Comparison of ENCODE assay signal across 9 cellular contexts in genomic region chr9:35611230-35611797, GRCh38. TPM values are rescaled to one million over a fixed set of nuclear protein-coding genes. Genes with fewer than 3 reads are reported as not detected.
A peak's percentile ranks its signal among the peaks of the same experiment; 100 is the strongest.
DNase-seq lines count a peak whose midpoint lies in the region; ATAC-seq and TF ChIP-seq lines count a peak whose summit lies in the region.
"Had no signal": no experiment of that assay in that cellular context is flagged by ENCODE, and none has a peak within 500 bp of the region (broad histone marks: within the 10 kb centered on the region; RNA-seq: fewer than 3 reads in every experiment).

No MANE protein-coding gene starts in this region.

- 20 to 25% methylated on average over 5 to 8 of the region's 8 CpGs for WGBS in upper lobe of left lung, 2 donors

- H3K36me3 Mint-ChIP-seq in activated CD4-positive, alpha-beta memory T cell treated with anti-CD3 and anti-CD28 coated beads for 36 hours: peaks cover 8% of the 10 kb centered on the region
- H3K36me3 Mint-ChIP-seq in natural killer cell treated with Interleukin-12 subunit alpha and Interleukin-12 subunit beta and Interleukin-15 and Interleukin-18, amount 100 ng/mL, for 72 hours: no peaks in the 10 kb centered on the region

- H3K27ac ChIP-seq in A673 (ENCODE audit: low read depth, low read length, poor library complexity, severe bottlenecking) (no peak overlapping the region), upper lobe of left lung (no peak overlapping the region)

- intact Hi-C loops in A673 (cut with micrococcal nuclease; ENCODE audit: unreplicated experiment) (no loop called here), posterior vena cava (cut with DNase I) (loop anchor here in 1 of 2 donors (5.0 kb wide), 1 partner anchor 36 kb away; no protein-coding TSS in a partner anchor)
- intact Hi-C loops in activated CD4-positive, alpha-beta memory T cell treated with anti-CD3 and anti-CD28 coated beads for 36 hours (cut with micrococcal nuclease): no loop called here

- H3K4me3 Mint-ChIP-seq in activated CD4-positive, alpha-beta memory T cell treated with anti-CD3 and anti-CD28 coated beads for 36 hours: no peak overlapping the region
- H3K4me3 Mint-ChIP-seq in natural killer cell treated with Interleukin-12 subunit alpha and Interleukin-12 subunit beta and Interleukin-15 and Interleukin-18, amount 100 ng/mL, for 72 hours: no peak overlapping the region

- H3K27me3 ChIP-seq in A673 (replicated peaks; ENCODE audit: insufficient read depth, low read depth, low read length, poor library complexity) (peaks cover 10% of the 10 kb centered on the region), upper lobe of left lung (no peaks in the 10 kb centered on the region)

- no TSS peak for BruUV-seq in A673 (replicated peaks; lab: Mats Ljungman, UMichigan)

- H3K27ac Mint-ChIP-seq in activated CD4-positive, alpha-beta memory T cell treated with anti-CD3 and anti-CD28 coated beads for 36 hours: no peak overlapping the region
- H3K27ac Mint-ChIP-seq in natural killer cell treated with Interleukin-12 subunit alpha and Interleukin-12 subunit beta and Interleukin-15 and Interleukin-18, amount 100 ng/mL, for 72 hours: peak overlapping the region in 1 of 2 donors; percentile 31

- TF ChIP-seq POLR2A in NB4 (IDR thresholded peaks at IDR 0.05; ENCODE audit: extremely low read depth, insufficient read length): no peak
- no peak for TF ChIP-seq POLR2A in erythroblast (IDR thresholded peaks at IDR 0.05; ENCODE audit: low read length)
- no peak for TF ChIP-seq POLR2A in upper lobe of left lung (IDR thresholded peaks at IDR 0.05)

- peaks cover 12% of the 10 kb centered on the region for H3K4me1 Mint-ChIP-seq in activated CD4-positive, alpha-beta memory T cell treated with anti-CD3 and anti-CD28 coated beads for 36 hours (ENCODE audit: low read depth)
- peaks cover 28 to 33% of the 10 kb centered on the region in 2 donors for H3K4me1 Mint-ChIP-seq in natural killer cell treated with Interleukin-12 subunit alpha and Interleukin-12 subunit beta and Interleukin-15 and Interleukin-18, amount 100 ng/mL, for 72 hours (ENCODE audit: low read depth in 2 of 2)

- TF ChIP-seq CTCF in A673 (conservative IDR thresholded peaks at IDR 0.05; ENCODE audit: low read depth, low read length) (peak; percentile 81), NB4 (IDR thresholded peaks at IDR 0.05; ENCODE audit: low read depth, low read length) (peak; percentile 97), upper lobe of left lung (IDR thresholded peaks at IDR 0.05) (peak; percentile 38 to 59 (median 45))

- H3K9me3 ChIP-seq in A673 (ENCODE audit: low read depth, low read length, poor library complexity, severe bottlenecking): no peaks in the 10 kb centered on the region
- H3K9me3 ChIP-seq in upper lobe of left lung: no peaks in the 10 kb centered on the region

- POLR2A ChIA-PET in A673 (lab: Charles Lee; ENCODE audit: low non-redundant PET): no interaction called here
- POLR2A ChIA-PET in activated CD4-positive, alpha-beta memory T cell treated with anti-CD3 and anti-CD28 coated beads for 36 hours (lab: Charles Lee): interaction anchor here (0.6 to 1.8 kb wide), 3 partner anchors 9 to 323 kb away, joined by 3 to 4 read pairs (median 4); no protein-coding TSS in a partner anchor

- ATAC-seq in GM18502 (IDR thresholded peaks at IDR 0.05; ENCODE audit: poor library complexity, unreplicated experiment): peak; percentile 58
- peak; percentile 73 to 74 for ATAC-seq in natural killer cell treated with Interleukin-12 subunit alpha and Interleukin-12 subunit beta and Interleukin-15 and Interleukin-18, amount 100 ng/mL, for 72 hours
- peak; percentile 23 to 77 for ATAC-seq in upper lobe of left lung (ENCODE audit: low FRiP score in 2 of 2)

- H3K4me3 ChIP-seq in A673 (ENCODE audit: low read depth, low read length, poor library complexity, severe bottlenecking): no peak overlapping the region
- no peak overlapping the region for H3K4me3 ChIP-seq in NB4 (ENCODE audit: low read depth, low read length)
- H3K4me3 ChIP-seq in upper lobe of left lung: no peak overlapping the region

- H3K4me1 ChIP-seq in A673 (ENCODE audit: insufficient read depth, low read length, poor library complexity, severe bottlenecking) (no peaks in the 10 kb centered on the region), upper lobe of left lung (peaks cover 8 to 15% (median 10%) of the 10 kb centered on the region in 4 donors)

- no peaks in the 10 kb centered on the region for H3K9me3 Mint-ChIP-seq in activated CD4-positive, alpha-beta memory T cell treated with anti-CD3 and anti-CD28 coated beads for 36 hours
- H3K9me3 Mint-ChIP-seq in natural killer cell treated with Interleukin-12 subunit alpha and Interleukin-12 subunit beta and Interleukin-15 and Interleukin-18, amount 100 ng/mL, for 72 hours: no peaks in the 10 kb centered on the region

- no peaks in the 10 kb centered on the region for H3K27me3 Mint-ChIP-seq in activated CD4-positive, alpha-beta memory T cell treated with anti-CD3 and anti-CD28 coated beads for 36 hours
- no peaks in the 10 kb centered on the region for H3K27me3 Mint-ChIP-seq in natural killer cell treated with Interleukin-12 subunit alpha and Interleukin-12 subunit beta and Interleukin-15 and Interleukin-18, amount 100 ng/mL, for 72 hours

- CTCF ChIA-PET in A673 (lab: Charles Lee): interaction anchor here (0.6 to 1.0 kb wide), 4 partner anchors 35 to 142 kb away, joined by 3 to 4 read pairs (median 3); partner anchors contain the start of gene CREB3
- CTCF ChIA-PET in activated CD4-positive, alpha-beta memory T cell treated with anti-CD3 and anti-CD28 coated beads for 36 hours (lab: Charles Lee): interaction anchor here (0.5 to 3.9 kb wide), 47 partner anchors 9 to 329 kb away, joined by 3 to 32 read pairs (median 4); partner anchors contain the start of genes ARHGEF39, CCDC107, CREB3 and RMRP

- DNase-seq in A673 (ENCODE audit: low spot score): peak; percentile 60
- DNase-seq in NB4 (ENCODE audit: low read depth): peak; percentile 73
- peak; percentile 69 for DNase-seq in activated CD4-positive, alpha-beta memory T cell treated with anti-CD3 and anti-CD28 coated beads for 36 hours
- DNase-seq in erythroblast (lab: John Stamatoyannopoulos, UW): peak; percentile 49 to 65
- no peak for DNase-seq in natural killer cell treated with Interleukin-12 subunit alpha and Interleukin-12 subunit beta and Interleukin-15 and Interleukin-18, amount 100 ng/mL, for 72 hours (ENCODE audit: low spot score)
- DNase-seq in upper lobe of left lung: peak in 1 of 2 donors; percentile 47
- DNase-seq in posterior vena cava (ENCODE audit: low spot score): no peak

- no peak for TF ChIP-seq EP300 in upper lobe of left lung (IDR thresholded peaks at IDR 0.05)

- H3K36me3 ChIP-seq in A673 (ENCODE audit: insufficient read depth, low read length, poor library complexity, severe bottlenecking) (peaks cover 11% of the 10 kb centered on the region), upper lobe of left lung (peaks cover 18 to 29% (median 28%) of the 10 kb centered on the region in 4 donors)

RNA-seq across cellular contexts. Expression of gene TESK1, which starts 6.3 kb away (rescaled TPM):
- total RNA-seq in A673 (2021): 31.8 and 31.9 TPM in 2 replicates
- total RNA-seq in activated CD4-positive, alpha-beta memory T cell treated with anti-CD3 and anti-CD28 coated beads for 36 hours: 10 to 100 TPM; 31.0 to 34.7 TPM
- 10 to 100 TPM; 41.4 to 43.3 TPM for total RNA-seq in natural killer cell treated with Interleukin-12 subunit alpha and Interleukin-12 subunit beta and Interleukin-15 and Interleukin-18, amount 100 ng/mL, for 72 hours
- 10 to 100 TPM; 36.9 to 61.9 (median 43.6) TPM for total RNA-seq in upper lobe of left lung
- total RNA-seq in posterior vena cava: 10 to 100 TPM; 50.8 to 61.1 TPM

RNA-seq across cellular contexts. Expression of gene CD72, which starts 6.9 kb away (rescaled TPM):
- total RNA-seq in A673 (2021): not detected in 2 replicates
- total RNA-seq in activated CD4-positive, alpha-beta memory T cell treated with anti-CD3 and anti-CD28 coated beads for 36 hours: 1 to 10 TPM; 9.4 to 9.8 TPM
- total RNA-seq in natural killer cell treated with Interleukin-12 subunit alpha and Interleukin-12 subunit beta and Interleukin-15 and Interleukin-18, amount 100 ng/mL, for 72 hours: 1 to 10 TPM; 7.0 to 8.8 TPM
- 10 to 100 TPM in 2 of 6 donors, 1 to 10 TPM in 4; 2.5 to 44.0 (median 7.2) TPM for total RNA-seq in upper lobe of left lung
- 1 to 10 TPM; 2.8 to 4.2 TPM for total RNA-seq in posterior vena cava

RNA-seq across cellular contexts. Expression of gene SIT1, which starts 39.4 kb away (rescaled TPM):
- total RNA-seq in A673 (2021) (not detected in 2 replicates), upper lobe of left lung (1 to 10 TPM in 5 of 6 donors, not detected in 1; 1.1 to 3.1 (median 1.8) TPM), posterior vena cava (under 1 TPM; 0.24 to 0.56 TPM)
- total RNA-seq in activated CD4-positive, alpha-beta memory T cell treated with anti-CD3 and anti-CD28 coated beads for 36 hours: 10 to 100 TPM; 74.6 to 75.8 TPM
- 1 to 10 TPM; 3.5 to 7.1 TPM for total RNA-seq in natural killer cell treated with Interleukin-12 subunit alpha and Interleukin-12 subunit beta and Interleukin-15 and Interleukin-18, amount 100 ng/mL, for 72 hours
- total RNA-seq: frontal cortex had no signal

RNA-seq across cellular contexts. Expression of gene RMRP, which starts 46.5 kb away (rescaled TPM):
- total RNA-seq in A673 (2021) (13,531 and 14,573 TPM in 2 replicates), upper lobe of left lung (over 10,000 TPM in 2 of 6 donors, 1,000 to 10,000 TPM in 3, 100 to 1,000 TPM in 1; 886 to 22,003 (median 3,451) TPM), posterior vena cava (over 10,000 TPM; 18,238 to 21,166 TPM)
- over 10,000 TPM; 10,694 to 13,592 TPM for total RNA-seq in activated CD4-positive, alpha-beta memory T cell treated with anti-CD3 and anti-CD28 coated beads for 36 hours
- total RNA-seq in natural killer cell treated with Interleukin-12 subunit alpha and Interleukin-12 subunit beta and Interleukin-15 and Interleukin-18, amount 100 ng/mL, for 72 hours: 1,000 to 10,000 TPM; 3,856 to 4,437 TPM

RNA-seq across cellular contexts. Expression of gene CCDC107, which starts 46.8 kb away (rescaled TPM):
- total RNA-seq in A673 (2021): 12.9 and 16.4 TPM in 2 replicates
- 10 to 100 TPM; 15.0 to 15.7 TPM for total RNA-seq in activated CD4-positive, alpha-beta memory T cell treated with anti-CD3 and anti-CD28 coated beads for 36 hours
- total RNA-seq in natural killer cell treated with Interleukin-12 subunit alpha and Interleukin-12 subunit beta and Interleukin-15 and Interleukin-18, amount 100 ng/mL, for 72 hours: 10 to 100 TPM; 12.0 to 21.5 TPM
- 10 to 100 TPM; 17.8 to 49.4 (median 35.1) TPM for total RNA-seq in upper lobe of left lung
- total RNA-seq in posterior vena cava: 10 to 100 TPM; 54.6 to 60.3 TPM

Comparison
In these comparisons a context has a peak if more than half of its experiments do, and no peak if none do; other contexts are left out.
1. DNase-seq: peak in A673 (single experiment), NB4 (single experiment), activated CD4-positive, alpha-beta memory T cell treated with anti-CD3 and anti-CD28 coated beads for 36 hours (single experiment) and erythroblast (2 of 2); none in natural killer cell treated with Interleukin-12 subunit alpha and Interleukin-12 subunit beta and Interleukin-15 and Interleukin-18, amount 100 ng/mL, for 72 hours (single experiment) and posterior vena cava (single experiment).
2. CTCF ChIP-seq: peak in every context shown above with its lines; median percentile 97 in NB4; 81 in A673; 45 in upper lobe of left lung.
3. RNA of gene SIT1, which starts 39.4 kb away (total RNA-seq): 74.6 to 75.8 TPM in activated CD4-positive, alpha-beta memory T cell treated with anti-CD3 and anti-CD28 coated beads for 36 hours; 3.5 to 7.1 TPM in natural killer cell treated with Interleukin-12 subunit alpha and Interleukin-12 subunit beta and Interleukin-15 and Interleukin-18, amount 100 ng/mL, for 72 hours, 1.1 to 3.1 TPM in upper lobe of left lung, 0.24 to 0.56 TPM in posterior vena cava and not detected in A673; every median in the first group is over 4 times any median in the second.
4. Peak in every context shown above with its lines, with median percentiles within 50 percentile points of each other: ATAC-seq.